ENCODE assay signal across 11 cellular contexts in the genomic region with DNA sequence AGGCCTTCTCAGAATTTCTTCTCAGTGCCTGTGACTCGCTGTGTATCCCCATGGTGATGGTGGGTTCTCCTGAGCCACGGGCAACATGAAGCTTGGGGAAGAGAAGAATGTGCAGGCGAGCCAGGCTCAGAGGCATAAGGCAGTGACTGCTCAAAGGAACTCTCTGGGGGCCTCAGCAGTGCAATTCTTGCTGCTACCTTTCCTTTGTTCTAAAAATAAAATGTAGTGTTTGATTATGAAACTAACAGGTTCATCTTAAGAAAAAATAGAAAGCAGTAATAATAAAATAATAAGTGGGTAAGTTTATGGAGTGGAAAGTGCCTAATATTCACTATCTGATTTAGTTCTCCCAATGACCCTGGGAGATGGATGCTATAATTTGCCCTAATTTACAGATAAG. TPM values are rescaled to one million over a fixed set of nuclear protein-coding genes. Genes with fewer than 3 reads are reported as not detected.
A peak's percentile ranks its signal among the peaks of the same experiment; 100 is the strongest.
DNase-seq lines count a peak whose midpoint lies in the region; ATAC-seq, FAIRE-seq and TF ChIP-seq lines count a peak whose summit lies in the region.
"Had no signal": no experiment of that assay in that cellular context is flagged by ENCODE, and none has a peak within 500 bp of the region (broad histone marks: within the 10 kb centered on the region; RNA-seq: fewer than 3 reads in every experiment).

No MANE protein-coding gene starts in this region.

- peak; percentile 16 for FAIRE-seq in GM12891 (lab: Jason Lieb, UNC)

- H3K9me3 ChIP-seq in WERI-Rb-1 (ENCODE audit: severe bottlenecking), result no peaks in the 10 kb centered on the region
- H3K9me3 ChIP-seq: BLaER1 treated with 17β-estradiol and CSF1 and Interleukin-3, amounts not matched to agents 10 nM and 100 nM; SK-N-SH had no signal

- peak overlapping the region in 3 of 4 donors; percentile 58 to 82 (median 67) for H3K4me3 Mint-ChIP-seq in IgD-negative memory B cell
- H3K4me3 Mint-ChIP-seq in memory B cell, result no peak overlapping the region
- H3K4me3 Mint-ChIP-seq: CD8-positive, alpha-beta T cell had no signal

- POLR2A ChIA-PET in RWPE1 (lab: Yijun Ruan, JAX; ENCODE audit: low non-redundant PET), result no interaction called here

- H3K4me1 Mint-ChIP-seq in IgD-negative memory B cell, result peaks cover 28 to 37% (median 31%) of the 10 kb centered on the region in 3 donors
- H3K4me1 Mint-ChIP-seq in memory B cell, result peaks cover 33% of the 10 kb centered on the region

- H3K27me3 Mint-ChIP-seq in IgD-negative memory B cell, result no peaks in the 10 kb centered on the region
- H3K27me3 Mint-ChIP-seq in memory B cell, result no peaks in the 10 kb centered on the region

- no peaks in the 10 kb centered on the region for H3K36me3 ChIP-seq in WERI-Rb-1
- H3K36me3 ChIP-seq: BLaER1 treated with 17β-estradiol and CSF1 and Interleukin-3, amounts not matched to agents 10 nM and 100 nM had no signal

- H3K27ac ChIP-seq in RWPE1 (no peak overlapping the region), WERI-Rb-1 (no peak overlapping the region)
- H3K27ac ChIP-seq: BLaER1 treated with 17β-estradiol and CSF1 and Interleukin-3, amounts not matched to agents 10 nM and 100 nM had no signal

- H3K36me3 Mint-ChIP-seq in IgD-negative memory B cell (peaks cover 2% of the 10 kb centered on the region), memory B cell (no peaks in the 10 kb centered on the region)
- H3K36me3 Mint-ChIP-seq: CD8-positive, alpha-beta T cell had no signal

- no peak for TF ChIP-seq CTCF in RWPE1 (conservative IDR thresholded peaks at IDR 0.05; ENCODE audit: low read depth)
- TF ChIP-seq CTCF in WERI-Rb-1 (IDR thresholded peaks at IDR 0.05; ENCODE audit: low read depth, low read length), result no peak

- DNase-seq in GM12891 (ENCODE audit: insufficient read length, low spot score) (no peak), memory B cell (ENCODE audit: low spot score in 2 of 2) (no peak), NAMALWA (ENCODE audit: low spot score) (no peak), RWPE1 (ENCODE audit: low spot score) (no peak), WERI-Rb-1 (no peak)
- DNase-seq: SIG-M5 had no signal

- no peak for TF ChIP-seq POLR2A in GM12891 (IDR thresholded peaks at IDR 0.05; ENCODE audit: low read depth, low read length)

- ATAC-seq in memory B cell (ENCODE audit: low read depth), result no peak
- ATAC-seq in HG02623 (IDR thresholded peaks at IDR 0.05; ENCODE audit: unreplicated experiment), result no peak

- no peak overlapping the region for H3K4me3 ChIP-seq in WERI-Rb-1 (ENCODE audit: low read depth, low read length)
- H3K4me3 ChIP-seq: BLaER1 treated with 17β-estradiol and CSF1 and Interleukin-3, amounts not matched to agents 10 nM and 100 nM had no signal

- CTCF ChIA-PET in RWPE1 (lab: Yijun Ruan, JAX), result interaction anchor here (0.6 to 1.2 kb wide), 6 partner anchors 11 to 571 kb away, joined by 3 read pairs; no protein-coding TSS in a partner anchor

- no peaks in the 10 kb centered on the region for H3K27me3 ChIP-seq in WERI-Rb-1 (ENCODE audit: insufficient read depth, low read depth, severe bottlenecking)
- H3K27me3 ChIP-seq: BLaER1 treated with 17β-estradiol and CSF1 and Interleukin-3, amounts not matched to agents 10 nM and 100 nM had no signal

- H3K27ac Mint-ChIP-seq in IgD-negative memory B cell (peak overlapping the region; percentile 70 to 90 (median 85)), memory B cell (peak overlapping the region; percentile 71)
- H3K27ac Mint-ChIP-seq: CD8-positive, alpha-beta T cell had no signal

- H3K9me3 Mint-ChIP-seq in IgD-negative memory B cell, result no peaks in the 10 kb centered on the region
- no peaks in the 10 kb centered on the region for H3K9me3 Mint-ChIP-seq in memory B cell
- H3K9me3 Mint-ChIP-seq: CD8-positive, alpha-beta T cell had no signal

TF ChIP-seq in GM12891, 5 proteins besides CTCF, POLR2A, EP300 and RAD21:
- TF ChIP-seq POLR2AphosphoS5 (IDR thresholded peaks at IDR 0.05; ENCODE audit: low read depth, low read length) (no peak), SPI1 (IDR thresholded peaks at IDR 0.05; ENCODE audit: low read depth, low read length) (no peak), PAX5 (IDR thresholded peaks at IDR 0.05; ENCODE audit: insufficient read depth, low read length, severe bottlenecking) (no peak), TAF1 (IDR thresholded peaks at IDR 0.05; ENCODE audit: low read depth, low read length) (no peak), POU2F2 (IDR thresholded peaks at IDR 0.05; ENCODE audit: low read depth, low read length) (no peak)

RNA-seq across cellular contexts. Expression of a gene that starts 46.7 kb away (rescaled TPM):
- polyA plus RNA-seq in GM12891 (2012; ENCODE audit: low read depth, missing spikeins), result 26.0 TPM
- 105 TPM for polyA plus RNA-seq in IgD-negative memory B cell
- polyA plus RNA-seq: SK-N-SH had no signal

RNA-seq across cellular contexts. Expression of a gene that starts 54.5 kb away (rescaled TPM):
- polyA plus RNA-seq in GM12891 (2012; ENCODE audit: low read depth, missing spikeins), result 3.8 TPM
- 6.1 TPM for polyA plus RNA-seq in IgD-negative memory B cell

RNA-seq across cellular contexts. Expression of a gene that starts 57.3 kb away (rescaled TPM):
- 156 TPM for polyA plus RNA-seq in GM12891 (2012; ENCODE audit: low read depth, missing spikeins)
- polyA plus RNA-seq in IgD-negative memory B cell, result 316 TPM
